In genomic region chr21:32826317-32827167, GRCh38 we compare ENCODE assay signal across 8 cellular contexts. TPM values are rescaled to one million over a fixed set of nuclear protein-coding genes. Genes with fewer than 3 reads are reported as not detected.
A peak's percentile ranks its signal among the peaks of the same experiment; 100 is the strongest.
DNase-seq lines count a peak whose midpoint lies in the region; ATAC-seq, FAIRE-seq and TF ChIP-seq lines count a peak whose summit lies in the region.

No MANE protein-coding gene starts in this region.

- H3K27ac ChIP-seq in GM12878 (ENCODE audit: control insufficient read depth, insufficient read depth), result no peak overlapping the region

- no peaks in the 10 kb centered on the region for H3K4me1 ChIP-seq in GM12878 (ENCODE audit: control insufficient read depth, insufficient read depth, low read length)

- H3K9ac ChIP-seq in GM12878 (ENCODE audit: control insufficient read depth, insufficient read depth, low read length), result no peak overlapping the region

- TF ChIP-seq POLR2A in GM12878 (IDR thresholded peaks at IDR 0.05; ENCODE audit: low read depth, low read length), result no peak

- peak; percentile 65 to 76 (median 71) for TF ChIP-seq CTCF in GM12878 (IDR thresholded peaks at IDR 0.05 in 2 of 3, conservative IDR thresholded peaks at IDR 0.05 in 1 of 3; ENCODE audit: control insufficient read depth in 2 of 3, extremely low read depth in 1 of 3, insufficient read depth in 1 of 3, low read depth in 3 of 3, low read length in 3 of 3)

- no peak overlapping the region for H3K4me2 ChIP-seq in GM12878 (ENCODE audit: control insufficient read depth, insufficient read depth)

- peak; percentile 61 for FAIRE-seq in A204.1 (lab: Jason Lieb, UNC)
- FAIRE-seq in RCC 7860 (lab: Jason Lieb, UNC), result no peak
- no peak for FAIRE-seq in GM12878 (lab: Jason Lieb, UNC)

- H3K4me3 ChIP-seq in GM12878, result no peak overlapping the region

- intact Hi-C loops in GM12878 (cut with micrococcal nuclease; ENCODE audit: unreplicated experiment), result loop anchor here (1.0 kb wide), 1 partner anchor 173 kb away; no protein-coding TSS in a partner anchor

- no peaks in the 10 kb centered on the region for H4K20me1 ChIP-seq in GM12878 (ENCODE audit: control insufficient read depth, insufficient read depth)

- H3K79me2 ChIP-seq in GM12878 (ENCODE audit: control insufficient read depth, insufficient read depth, low read length), result no peaks in the 10 kb centered on the region

- TF ChIP-seq EP300 in GM12878 (IDR thresholded peaks at IDR 0.05; ENCODE audit: borderline replicate concordance in 1 of 2, control insufficient read depth in 1 of 2, low read depth in 2 of 2, low read length in 2 of 2), result no peak

- DNase-seq in GM04503 (ENCODE audit: low read depth), result peak; percentile 22
- DNase-seq in KBM-7, result peak; percentile 64
- peak; percentile 34 for DNase-seq in RCC 7860 (ENCODE audit: low spot score)
- DNase-seq in GM12878 (ENCODE audit: low read depth, low spot score), result peak; percentile 13
- DNase-seq in iris pigment epithelial cell (ENCODE audit: low read depth), result peak; percentile 72
- peak; percentile 43 for DNase-seq in stimulated activated CD8-positive, alpha-beta memory T cell treated with anti-CD3 and anti-CD28 coated beads, Interleukin-4, amount 100 ng/mL, for 48 hours

- CTCF ChIA-PET in GM12878 (lab: Yijun Ruan, JAX), result interaction anchor here (0.7 to 2.5 kb wide), 14 partner anchors 9 to 371 kb away, joined by 3 to 31 read pairs (median 4); partner anchors contain the start of gene PAXBP1

- H3K36me3 ChIP-seq in GM12878 (ENCODE audit: control insufficient read depth in 2 of 2, insufficient read depth in 2 of 2, low read length in 1 of 2), result no peaks in the 10 kb centered on the region

- TF ChIP-seq RAD21 in GM12878 (IDR thresholded peaks at IDR 0.05; ENCODE audit: insufficient read depth, low read depth, low read length), result peak; percentile 85

- SMC1A ChIA-PET in GM12878 (lab: Charles Lee; ENCODE audit: uncharacterized antibody, unreplicated experiment), result interaction anchor here (0.8 to 2.8 kb wide), 12 partner anchors 9 to 535 kb away, joined by 3 to 9 read pairs (median 4); a partner anchor contains a TSS

- no peak overlapping the region for H2AFZ ChIP-seq in GM12878 (ENCODE audit: control insufficient read depth, low read depth, low read length)

- ATAC-seq in GM12878 (peak; percentile 98), HG03439 (IDR thresholded peaks at IDR 0.05; ENCODE audit: unreplicated experiment) (no peak)

- no TSS peak for BruUV-seq in GM12878 (replicated peaks; lab: Mats Ljungman, UMichigan)

- RAD21 ChIA-PET in GM12878 (lab: Charles Lee; ENCODE audit: unreplicated experiment), result interaction anchor here (0.6 to 1.5 kb wide), 7 partner anchors 33 to 371 kb away, joined by 3 to 5 read pairs (median 3); no protein-coding TSS in a partner anchor

- 22% methylated on average over 9 of the region's 9 CpGs for WGBS in GM12878 (ENCODE audit: insufficient coverage, insufficient replicate concordance, low lambda C conversion rate, missing lambda C conversion rate)

- no peaks in the 10 kb centered on the region for H3K9me3 ChIP-seq in GM12878 (replicated peaks; ENCODE audit: control insufficient read depth, insufficient read depth, low read length)

- peaks cover 0 to 2% of the 10 kb centered on the region in 2 experiments; a peak in 1 of 4 replicates for H3K27me3 ChIP-seq in GM12878 (replicated peaks in 1 of 2; ENCODE audit: control insufficient read depth in 2 of 2, insufficient read depth in 2 of 2, low read length in 1 of 2)

- in situ Hi-C loops in KBM-7 (cut with MboI; ENCODE audit: low pct_unique_long_range_greater_than_20kb, low sequenced_read_pairs) (no loop called here), GM12878 (cut with MboI) (loop anchor here (10.0 kb wide), 1 partner anchor 172 kb away; no protein-coding TSS in a partner anchor)

- POLR2A ChIA-PET in GM12878 (lab: Charles Lee), result interaction anchor here (0.6 kb wide), 1 partner anchor 171 kb away, joined by 5 read pairs; no protein-coding TSS in a partner anchor

TF ChIP-seq in GM12878, 131 proteins besides CTCF, POLR2A, EP300 and RAD21:
- peak; percentile 93 for TF ChIP-seq SMC3 (IDR thresholded peaks at IDR 0.05; ENCODE audit: borderline replicate concordance, low read length)
- TF ChIP-seq YY1 (IDR thresholded peaks at IDR 0.05; ENCODE audit: low read depth, low read length), result 0 out of 2 replicates have a peak, but pooled peaks have one; percentile 28
- TF ChIP-seq ZBTB11 (CRISPR knock-in tag; IDR thresholded peaks at IDR 0.05), result no peak
- no peak for TF ChIP-seq NFIC (IDR thresholded peaks at IDR 0.05; ENCODE audit: low read depth, low read length)
- no peak for TF ChIP-seq ETV6 (conservative IDR thresholded peaks at IDR 0.05 in 1 of 2, IDR thresholded peaks at IDR 0.05 in 1 of 2; ENCODE audit: borderline replicate concordance in 1 of 2, low read depth in 1 of 2)
- no peak for TF ChIP-seq JUNB (IDR thresholded peaks at IDR 0.05)
- no peak for TF ChIP-seq TCF7 (IDR thresholded peaks at IDR 0.05; ENCODE audit: borderline replicate concordance)
- TF ChIP-seq MTA3 (IDR thresholded peaks at IDR 0.05; ENCODE audit: borderline replicate concordance, low read length), result no peak
- TF ChIP-seq ESRRA (IDR thresholded peaks at IDR 0.05; ENCODE audit: low read length), result no peak

RNA-seq across cellular contexts. Expression of gene PAXBP1, which starts 55.0 kb away (rescaled TPM):
- 246 and 248 TPM in 2 replicates for total RNA-seq in GM12878 (2013; cell fraction: nucleolus; rRNA removed)
- 33.1 and 37.1 TPM in 2 replicates for total RNA-seq in GM12878 (2014; rRNA removed)
- total RNA-seq in GM12878 (2014; rRNA removed; fragmentation: Illumina TruSeq; extraction: Trizol), result 41.7 and 44.0 TPM in 2 replicates
- 36.6 and 38.2 TPM in 2 replicates for total RNA-seq in GM12878 (2021)
- polyA plus RNA-seq in GM12878 (2011; ENCODE audit: low read depth), result 21.6 TPM
- 46.5 and 79.5 TPM in 2 replicates for polyA plus RNA-seq in GM12878 (2011; rRNA removed)
- 9.7 TPM in 2 replicates for polyA plus RNA-seq in GM12878 (2011; cell fraction: cytosol; rRNA removed)
- 115 and 129 TPM in 2 replicates for polyA plus RNA-seq in GM12878 (2011; cell fraction: nucleus; rRNA removed)
- 18.6 and 23.6 TPM in 2 replicates for polyA plus RNA-seq in GM12878 (2012)
- 36.9 and 47.3 TPM in 2 replicates for polyA plus RNA-seq in GM12878 (2014; fragmentation: Illumina TruSeq; extraction: Trizol)
- 10 to 100 TPM; 10.8 to 11.9 TPM for polyA plus RNA-seq in GM12878 (2014; fragmentation: Nextera tagmentation; extraction: Ambion mirVana)
- polyA plus RNA-seq in GM12878 (2014; rRNA removed), result 27.2 and 33.3 TPM in 2 replicates
- polyA plus RNA-seq in GM12878 (2016; fragmentation: Nextera tagmentation; extraction: Ambion mirVana), result 10 to 100 TPM; 13.2 to 26.6 TPM
- 19.6 and 27.1 TPM in 2 replicates for polyA minus RNA-seq in GM12878 (2011; rRNA and poly(A)+ RNA removed)
- polyA minus RNA-seq in GM12878 (2011; cell fraction: cytosol; rRNA and poly(A)+ RNA removed), result 11.1 and 11.3 TPM in 2 replicates
- 55.7 and 65.3 TPM in 2 replicates for polyA minus RNA-seq in GM12878 (2011; cell fraction: nucleus; rRNA and poly(A)+ RNA removed)

Comparison
In these comparisons a context has a peak if more than half of its experiments do, and no peak if none do; other contexts are left out.
1. DNase-seq: peak in every context shown above with its lines; median percentile 72 in iris pigment epithelial cell; 64 in KBM-7; 43 in stimulated activated CD8-positive, alpha-beta memory T cell treated with anti-CD3 and anti-CD28 coated beads, Interleukin-4, amount 100 ng/mL, for 48 hours; 34 in RCC 7860; 22 in GM04503; 13 in GM12878.